1 cellular context compared by ENCODE assay signal in the genomic region with DNA sequence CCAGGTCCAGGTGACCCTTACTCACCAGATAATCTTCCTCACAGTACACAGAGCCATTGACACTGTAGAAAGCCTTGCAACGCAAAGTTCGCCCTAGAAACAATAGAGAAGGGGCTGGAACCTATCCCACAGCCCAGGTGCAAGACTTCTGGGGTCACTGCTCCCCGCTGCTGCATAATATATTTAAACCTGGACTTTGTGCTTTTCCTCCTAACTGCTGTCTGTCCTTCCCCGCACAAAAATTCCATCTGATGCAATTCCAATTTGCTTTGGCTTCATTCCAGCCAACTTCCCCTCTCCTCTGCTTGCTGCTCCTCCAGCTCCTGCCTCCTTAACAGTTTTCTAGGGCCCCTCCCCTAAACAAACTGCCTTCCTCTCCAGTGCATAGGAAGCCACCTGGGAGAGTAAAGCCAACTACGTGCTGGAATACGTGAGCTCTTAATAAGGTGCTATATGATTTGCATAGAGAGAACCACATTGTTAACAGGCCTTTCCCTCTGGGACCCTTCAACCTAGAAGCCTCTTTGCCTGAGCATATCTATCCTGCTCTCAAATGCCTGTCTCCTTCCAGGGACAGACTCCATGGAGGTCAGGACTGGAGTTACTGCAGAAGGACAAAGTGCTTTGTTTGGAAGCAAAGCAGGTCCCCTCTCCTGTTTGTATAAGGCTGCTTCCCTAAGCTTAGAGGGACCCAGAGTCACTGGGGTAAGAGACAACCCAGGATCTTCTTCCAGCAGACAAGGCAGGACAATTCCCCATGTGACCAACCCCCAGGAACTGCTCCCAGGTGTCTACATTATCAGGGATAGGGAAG.
A peak's percentile ranks its signal among the peaks of the same experiment; 100 is the strongest.
TF ChIP-seq lines count a peak whose summit lies in the region.

No MANE protein-coding gene starts in this region.

TF ChIP-seq in HepG2, 621 proteins besides CTCF, POLR2A, EP300 and RAD21 (continued from another document and continues in another):
- TF ChIP-seq, protein P1, sequence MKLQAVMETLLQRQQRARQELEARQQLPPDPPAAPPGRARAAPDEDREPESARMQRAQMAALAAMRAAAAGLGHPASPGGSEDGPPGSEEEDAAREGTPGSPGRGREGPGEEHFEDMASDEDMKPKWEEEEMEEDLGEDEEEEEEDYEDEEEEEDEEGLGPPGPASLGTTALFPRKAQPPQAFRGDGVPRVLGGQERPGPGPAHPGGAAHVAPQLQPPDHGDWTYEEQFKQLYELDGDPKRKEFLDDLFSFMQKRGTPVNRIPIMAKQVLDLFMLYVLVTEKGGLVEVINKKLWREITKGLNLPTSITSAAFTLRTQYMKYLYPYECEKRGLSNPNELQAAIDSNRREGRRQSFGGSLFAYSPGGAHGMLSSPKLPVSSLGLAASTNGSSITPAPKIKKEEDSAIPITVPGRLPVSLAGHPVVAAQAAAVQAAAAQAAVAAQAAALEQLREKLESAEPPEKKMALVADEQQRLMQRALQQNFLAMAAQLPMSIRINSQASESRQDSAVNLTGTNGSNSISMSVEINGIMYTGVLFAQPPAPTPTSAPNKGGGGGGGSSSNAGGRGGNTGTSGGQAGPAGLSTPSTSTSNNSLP (IDR thresholded peaks at IDR 0.05; ENCODE audit: low read depth, low read length): peak; percentile 93
- TF ChIP-seq NFRKB (IDR thresholded peaks at IDR 0.05) (no peak), MED13 (CRISPR knock-in tag; IDR thresholded peaks at IDR 0.05) (no peak), SATB2 (CRISPR knock-in tag; IDR thresholded peaks at IDR 0.05) (no peak), HMG20B (CRISPR knock-in tag; conservative IDR thresholded peaks at IDR 0.05) (peak; percentile 96), ONECUT2 (CRISPR knock-in tag; IDR thresholded peaks at IDR 0.05) (no peak), IRF2 (CRISPR knock-in tag; IDR thresholded peaks at IDR 0.05) (peak; percentile 96), CENPT (CRISPR knock-in tag; IDR thresholded peaks at IDR 0.05; ENCODE audit: low read depth) (no peak), ZFP90 (CRISPR knock-in tag; IDR thresholded peaks at IDR 0.05; ENCODE audit: borderline replicate concordance) (no peak), SNAPC2 (CRISPR knock-in tag; IDR thresholded peaks at IDR 0.05) (no peak), ZNF850 (CRISPR knock-in tag; conservative IDR thresholded peaks at IDR 0.05) (no peak), NFE2 (CRISPR knock-in tag; IDR thresholded peaks at IDR 0.05) (no peak), DMAP1 (CRISPR knock-in tag; IDR thresholded peaks at IDR 0.05) (peak; percentile 94), ZNF30 (CRISPR knock-in tag; IDR thresholded peaks at IDR 0.05) (no peak), ZFP1 (CRISPR knock-in tag; IDR thresholded peaks at IDR 0.05) (peak; percentile 85), PHF21A (CRISPR knock-in tag; IDR thresholded peaks at IDR 0.05) (no peak), ZNF12 (CRISPR knock-in tag; IDR thresholded peaks at IDR 0.05) (peak; percentile 91), THYN1 (CRISPR knock-in tag; IDR thresholded peaks at IDR 0.05; ENCODE audit: borderline replicate concordance, low read depth) (no peak), GABPA (IDR thresholded peaks at IDR 0.05; ENCODE audit: low read depth, low read length) (no peak), GABPA (CRISPR knock-in tag; IDR thresholded peaks at IDR 0.05; ENCODE audit: low read depth) (no peak), ZNF354B (CRISPR knock-in tag; IDR thresholded peaks at IDR 0.05) (no peak), KDM5A (IDR thresholded peaks at IDR 0.05; ENCODE audit: borderline replicate concordance, low read length) (peak; percentile 23; the same call in 1 of the 2 replicates), SALL1 (CRISPR knock-in tag; IDR thresholded peaks at IDR 0.05) (no peak), HNF4A (CRISPR knock-in tag; IDR thresholded peaks at IDR 0.05) (no peak)
- TF ChIP-seq, protein P2, sequence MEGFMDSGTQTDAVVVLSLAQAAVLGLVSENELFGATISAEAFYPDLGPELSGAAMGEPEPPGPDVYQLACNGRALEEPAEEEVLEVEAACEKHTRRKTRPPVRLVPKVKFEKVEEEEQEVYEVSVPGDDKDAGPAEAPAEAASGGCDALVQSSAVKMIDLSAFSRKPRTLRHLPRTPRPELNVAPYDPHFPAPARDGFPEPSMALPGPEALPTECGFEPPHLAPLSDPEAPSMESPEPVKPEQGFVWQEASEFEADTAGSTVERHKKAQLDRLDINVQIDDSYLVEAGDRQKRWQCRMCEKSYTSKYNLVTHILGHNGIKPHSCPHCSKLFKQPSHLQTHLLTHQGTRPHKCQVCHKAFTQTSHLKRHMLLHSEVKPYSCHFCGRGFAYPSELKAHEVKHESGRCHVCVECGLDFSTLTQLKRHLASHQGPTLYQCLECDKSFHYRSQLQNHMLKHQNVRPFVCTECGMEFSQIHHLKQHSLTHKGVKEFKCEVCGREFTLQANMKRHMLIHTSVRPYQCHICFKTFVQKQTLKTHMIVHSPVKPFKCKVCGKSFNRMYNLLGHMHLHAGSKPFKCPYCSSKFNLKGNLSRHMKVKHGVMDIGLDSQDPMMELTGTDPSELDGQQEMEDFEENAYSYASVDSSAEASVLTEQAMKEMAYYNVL (CRISPR knock-in tag; IDR thresholded peaks at IDR 0.05; ENCODE audit: borderline replicate concordance): no peak
- TF ChIP-seq, protein P3, sequence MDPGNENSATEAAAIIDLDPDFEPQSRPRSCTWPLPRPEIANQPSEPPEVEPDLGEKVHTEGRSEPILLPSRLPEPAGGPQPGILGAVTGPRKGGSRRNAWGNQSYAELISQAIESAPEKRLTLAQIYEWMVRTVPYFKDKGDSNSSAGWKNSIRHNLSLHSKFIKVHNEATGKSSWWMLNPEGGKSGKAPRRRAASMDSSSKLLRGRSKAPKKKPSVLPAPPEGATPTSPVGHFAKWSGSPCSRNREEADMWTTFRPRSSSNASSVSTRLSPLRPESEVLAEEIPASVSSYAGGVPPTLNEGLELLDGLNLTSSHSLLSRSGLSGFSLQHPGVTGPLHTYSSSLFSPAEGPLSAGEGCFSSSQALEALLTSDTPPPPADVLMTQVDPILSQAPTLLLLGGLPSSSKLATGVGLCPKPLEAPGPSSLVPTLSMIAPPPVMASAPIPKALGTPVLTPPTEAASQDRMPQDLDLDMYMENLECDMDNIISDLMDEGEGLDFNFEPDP (CRISPR knock-in tag; conservative IDR thresholded peaks at IDR 0.05): no peak
- TF ChIP-seq, protein P4, sequence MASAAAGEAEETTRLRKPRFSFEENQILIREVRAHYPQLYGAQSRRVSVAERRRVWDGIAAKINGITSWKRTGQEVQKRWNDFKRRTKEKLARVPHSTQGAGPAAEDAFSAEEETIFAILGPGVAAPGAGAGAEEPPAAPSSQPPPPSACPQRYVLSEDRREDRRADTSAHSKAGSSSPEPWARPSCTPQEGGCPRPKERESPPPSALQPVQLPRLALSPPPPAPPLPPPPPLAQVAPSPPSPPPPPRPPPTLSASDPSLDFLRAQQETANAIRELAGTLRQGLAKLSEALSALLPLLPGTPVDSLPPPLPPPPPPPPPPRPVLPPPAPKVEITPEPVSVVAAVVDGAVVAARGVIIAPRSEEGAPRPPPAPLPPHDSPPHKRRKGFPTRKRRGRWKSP (CRISPR knock-in tag; IDR thresholded peaks at IDR 0.05): no peak
- TF ChIP-seq, protein P5, sequence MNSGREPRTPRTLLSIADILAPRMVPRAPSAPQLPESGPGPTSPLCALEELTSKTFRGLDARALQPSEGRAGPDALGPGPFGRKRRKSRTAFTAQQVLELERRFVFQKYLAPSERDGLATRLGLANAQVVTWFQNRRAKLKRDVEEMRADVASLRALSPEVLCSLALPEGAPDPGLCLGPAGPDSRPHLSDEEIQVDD (CRISPR knock-in tag; IDR thresholded peaks at IDR 0.05; ENCODE audit: borderline replicate concordance): no peak
- TF ChIP-seq, protein P6, sequence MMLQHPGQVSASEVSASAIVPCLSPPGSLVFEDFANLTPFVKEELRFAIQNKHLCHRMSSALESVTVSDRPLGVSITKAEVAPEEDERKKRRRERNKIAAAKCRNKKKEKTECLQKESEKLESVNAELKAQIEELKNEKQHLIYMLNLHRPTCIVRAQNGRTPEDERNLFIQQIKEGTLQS (CRISPR knock-in tag; IDR thresholded peaks at IDR 0.05): peak; percentile 99
- TF ChIP-seq, protein P7, sequence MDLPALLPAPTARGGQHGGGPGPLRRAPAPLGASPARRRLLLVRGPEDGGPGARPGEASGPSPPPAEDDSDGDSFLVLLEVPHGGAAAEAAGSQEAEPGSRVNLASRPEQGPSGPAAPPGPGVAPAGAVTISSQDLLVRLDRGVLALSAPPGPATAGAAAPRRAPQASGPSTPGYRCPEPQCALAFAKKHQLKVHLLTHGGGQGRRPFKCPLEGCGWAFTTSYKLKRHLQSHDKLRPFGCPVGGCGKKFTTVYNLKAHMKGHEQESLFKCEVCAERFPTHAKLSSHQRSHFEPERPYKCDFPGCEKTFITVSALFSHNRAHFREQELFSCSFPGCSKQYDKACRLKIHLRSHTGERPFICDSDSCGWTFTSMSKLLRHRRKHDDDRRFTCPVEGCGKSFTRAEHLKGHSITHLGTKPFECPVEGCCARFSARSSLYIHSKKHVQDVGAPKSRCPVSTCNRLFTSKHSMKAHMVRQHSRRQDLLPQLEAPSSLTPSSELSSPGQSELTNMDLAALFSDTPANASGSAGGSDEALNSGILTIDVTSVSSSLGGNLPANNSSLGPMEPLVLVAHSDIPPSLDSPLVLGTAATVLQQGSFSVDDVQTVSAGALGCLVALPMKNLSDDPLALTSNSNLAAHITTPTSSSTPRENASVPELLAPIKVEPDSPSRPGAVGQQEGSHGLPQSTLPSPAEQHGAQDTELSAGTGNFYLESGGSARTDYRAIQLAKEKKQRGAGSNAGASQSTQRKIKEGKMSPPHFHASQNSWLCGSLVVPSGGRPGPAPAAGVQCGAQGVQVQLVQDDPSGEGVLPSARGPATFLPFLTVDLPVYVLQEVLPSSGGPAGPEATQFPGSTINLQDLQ (CRISPR knock-in tag; IDR thresholded peaks at IDR 0.05): no peak
- TF ChIP-seq, protein P8, sequence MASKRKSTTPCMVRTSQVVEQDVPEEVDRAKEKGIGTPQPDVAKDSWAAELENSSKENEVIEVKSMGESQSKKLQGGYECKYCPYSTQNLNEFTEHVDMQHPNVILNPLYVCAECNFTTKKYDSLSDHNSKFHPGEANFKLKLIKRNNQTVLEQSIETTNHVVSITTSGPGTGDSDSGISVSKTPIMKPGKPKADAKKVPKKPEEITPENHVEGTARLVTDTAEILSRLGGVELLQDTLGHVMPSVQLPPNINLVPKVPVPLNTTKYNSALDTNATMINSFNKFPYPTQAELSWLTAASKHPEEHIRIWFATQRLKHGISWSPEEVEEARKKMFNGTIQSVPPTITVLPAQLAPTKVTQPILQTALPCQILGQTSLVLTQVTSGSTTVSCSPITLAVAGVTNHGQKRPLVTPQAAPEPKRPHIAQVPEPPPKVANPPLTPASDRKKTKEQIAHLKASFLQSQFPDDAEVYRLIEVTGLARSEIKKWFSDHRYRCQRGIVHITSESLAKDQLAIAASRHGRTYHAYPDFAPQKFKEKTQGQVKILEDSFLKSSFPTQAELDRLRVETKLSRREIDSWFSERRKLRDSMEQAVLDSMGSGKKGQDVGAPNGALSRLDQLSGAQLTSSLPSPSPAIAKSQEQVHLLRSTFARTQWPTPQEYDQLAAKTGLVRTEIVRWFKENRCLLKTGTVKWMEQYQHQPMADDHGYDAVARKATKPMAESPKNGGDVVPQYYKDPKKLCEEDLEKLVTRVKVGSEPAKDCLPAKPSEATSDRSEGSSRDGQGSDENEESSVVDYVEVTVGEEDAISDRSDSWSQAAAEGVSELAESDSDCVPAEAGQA (IDR thresholded peaks at IDR 0.05; ENCODE audit: low read depth): peak; percentile 79
- TF ChIP-seq, protein P8 (CRISPR knock-in tag; IDR thresholded peaks at IDR 0.05; ENCODE audit: borderline replicate concordance): no peak
- TF ChIP-seq, protein P9, sequence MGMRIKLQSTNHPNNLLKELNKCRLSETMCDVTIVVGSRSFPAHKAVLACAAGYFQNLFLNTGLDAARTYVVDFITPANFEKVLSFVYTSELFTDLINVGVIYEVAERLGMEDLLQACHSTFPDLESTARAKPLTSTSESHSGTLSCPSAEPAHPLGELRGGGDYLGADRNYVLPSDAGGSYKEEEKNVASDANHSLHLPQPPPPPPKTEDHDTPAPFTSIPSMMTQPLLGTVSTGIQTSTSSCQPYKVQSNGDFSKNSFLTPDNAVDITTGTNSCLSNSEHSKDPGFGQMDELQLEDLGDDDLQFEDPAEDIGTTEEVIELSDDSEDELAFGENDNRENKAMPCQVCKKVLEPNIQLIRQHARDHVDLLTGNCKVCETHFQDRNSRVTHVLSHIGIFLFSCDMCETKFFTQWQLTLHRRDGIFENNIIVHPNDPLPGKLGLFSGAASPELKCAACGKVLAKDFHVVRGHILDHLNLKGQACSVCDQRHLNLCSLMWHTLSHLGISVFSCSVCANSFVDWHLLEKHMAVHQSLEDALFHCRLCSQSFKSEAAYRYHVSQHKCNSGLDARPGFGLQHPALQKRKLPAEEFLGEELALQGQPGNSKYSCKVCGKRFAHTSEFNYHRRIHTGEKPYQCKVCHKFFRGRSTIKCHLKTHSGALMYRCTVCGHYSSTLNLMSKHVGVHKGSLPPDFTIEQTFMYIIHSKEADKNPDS (CRISPR knock-in tag; IDR thresholded peaks at IDR 0.05): no peak
